ENCODE assay signal across 22 cellular contexts in the genomic region with DNA sequence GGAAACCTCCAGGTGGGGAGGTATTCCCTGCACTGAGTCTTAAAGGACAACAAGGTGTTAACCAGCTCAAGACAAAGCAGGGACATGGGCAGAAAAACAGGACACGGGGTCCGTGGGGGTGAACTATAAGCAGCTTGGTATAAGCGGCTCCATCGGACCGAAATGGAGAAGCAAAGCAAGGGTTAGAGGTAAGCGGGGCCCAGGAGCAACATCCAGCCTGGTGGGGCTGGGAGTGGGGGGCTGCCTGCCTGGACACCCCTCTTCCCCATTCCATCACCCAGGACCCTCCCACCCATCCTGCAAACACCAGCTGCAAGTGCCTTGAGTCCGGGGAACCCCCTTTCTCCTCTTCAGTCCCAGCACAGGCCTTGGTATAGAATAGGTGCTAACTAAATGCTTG. TPM values are rescaled to one million over a fixed set of nuclear protein-coding genes. Genes with fewer than 3 reads are reported as not detected.
DNase-seq lines count a peak whose midpoint lies in the region; ATAC-seq and TF ChIP-seq lines count a peak whose summit lies in the region.
"Had no signal": no experiment of that assay in that cellular context is flagged by ENCODE, and none has a peak within 500 bp of the region (broad histone marks: within the 10 kb centered on the region; RNA-seq: fewer than 3 reads in every experiment).

No MANE protein-coding gene starts in this region.

- intact Hi-C loops in aorta (cut with DNase I): no loop called here

- no peak for DNase-seq in coronary artery (ENCODE audit: low spot score)
- no peak for DNase-seq in aorta
- no peak for DNase-seq in GM19238 (ENCODE audit: insufficient read length, low spot score)
- no peak for DNase-seq in amygdala (lab: John Stamatoyannopoulos, UW)
- DNase-seq in DMS153 (lab: John Stamatoyannopoulos, UW): no peak
- DNase-seq: BE2C, EL, H7, HFFc6, MG63, NCI-H1417, NCI-H1694 treated with DMSO at 0.1 percent for 48 hours, NCI-H2081 treated with DMSO at 0.1 percent for 48 hours, NCI-H2171 treated with DMSO at 0.1 percent for 48 hours, NCI-H526 treated with DMSO at 0.1 percent for 48 hours had no signal

- no peak for ATAC-seq in aorta (ENCODE audit: low FRiP score)
- ATAC-seq: HepG2, K562, Right ventricle myocardium inferior had no signal

- H3K36me3 ChIP-seq in muscle layer of colon (ENCODE audit: insufficient read depth, low read length) (peaks cover 73% of the 10 kb centered on the region), stomach smooth muscle (ENCODE audit: control insufficient read depth in 2 of 2, insufficient read depth in 2 of 2, low read length in 2 of 2) (peaks cover 46 to 47% of the 10 kb centered on the region in 2 donors), aorta (ENCODE audit: control insufficient read depth in 1 of 2, insufficient read depth in 2 of 2, low read length in 1 of 2) (peaks cover 0 to 7% of the 10 kb centered on the region in 2 donors)
- H3K36me3 ChIP-seq: BE2C, MG63, SJSA1 had no signal

- no peak for TF ChIP-seq CTCF in coronary artery (IDR thresholded peaks at IDR 0.05)

- H3K27ac ChIP-seq in coronary artery: peak overlapping the region; percentile 64 to 91
- H3K27ac ChIP-seq in muscle layer of colon (ENCODE audit: low read depth, low read length): peak overlapping the region; percentile 86
- peak overlapping the region; percentile 92 for H3K27ac ChIP-seq in stomach smooth muscle (ENCODE audit: low read length)
- peak overlapping the region; percentile 29 to 92 for H3K27ac ChIP-seq in aorta (ENCODE audit: low read depth in 1 of 2, low read length in 2 of 2)
- H3K27ac ChIP-seq: SJSA1 had no signal

- H3K9me3 ChIP-seq in muscle layer of colon (ENCODE audit: low read length) (no peaks in the 10 kb centered on the region), stomach smooth muscle (ENCODE audit: control insufficient read depth in 2 of 2, low read length in 2 of 2) (no peaks in the 10 kb centered on the region), aorta (ENCODE audit: control insufficient read depth, low read length) (no peaks in the 10 kb centered on the region)
- H3K9me3 ChIP-seq: BE2C, MG63, SJSA1 had no signal

- H3K4me1 ChIP-seq in muscle layer of colon (ENCODE audit: insufficient read depth, low read length) (peaks cover 96% of the 10 kb centered on the region), stomach smooth muscle (ENCODE audit: control insufficient read depth, insufficient read depth, low read length) (peaks cover 97% of the 10 kb centered on the region), aorta (ENCODE audit: control insufficient read depth in 1 of 2, insufficient read depth in 2 of 2, low read length in 2 of 2) (peaks cover 0 to 7% of the 10 kb centered on the region in 2 donors)
- H3K4me1 ChIP-seq: BE2C, SJSA1 had no signal

- H3K27me3 ChIP-seq in muscle layer of colon (ENCODE audit: control insufficient read depth in 1 of 2, insufficient read depth in 2 of 2, low read length in 2 of 2) (no peaks in the 10 kb centered on the region), stomach smooth muscle (ENCODE audit: control insufficient read depth in 1 of 2, insufficient read depth in 2 of 2, low read length in 2 of 2) (no peaks in the 10 kb centered on the region), aorta (ENCODE audit: control insufficient read depth in 1 of 2, insufficient read depth in 2 of 2, low read length in 1 of 2) (no peaks in the 10 kb centered on the region)
- H3K27me3 ChIP-seq: BE2C, MG63, SJSA1 had no signal

- H3K4me3 ChIP-seq in coronary artery: no peak overlapping the region
- H3K4me3 ChIP-seq in muscle layer of colon (ENCODE audit: low read depth in 1 of 2, low read length in 2 of 2): peak overlapping the region in 1 of 2 donors; percentile 20
- peak overlapping the region in 1 of 2 donors; percentile 54 for H3K4me3 ChIP-seq in stomach smooth muscle (ENCODE audit: low read length in 2 of 2)
- no peak overlapping the region for H3K4me3 ChIP-seq in aorta (ENCODE audit: low read length in 2 of 2)
- H3K4me3 ChIP-seq: K562, MG63, SJSA1 had no signal

- 55 to 73% methylated on average over 7 of the region's 7 CpGs for WGBS in aorta, 2 donors

- peak overlapping the region; percentile 29 for H3K9ac ChIP-seq in muscle layer of colon (ENCODE audit: low read length)
- peak overlapping the region in 1 of 2 donors; percentile 36 for H3K9ac ChIP-seq in stomach smooth muscle (ENCODE audit: low read length in 2 of 2)

RNA-seq across cellular contexts. Expression of a gene that starts 29.5 kb away (rescaled TPM):
- 1,000 to 10,000 TPM; 1,606 to 2,053 TPM for total RNA-seq in aorta
- 100 to 1,000 TPM; 631 to 732 TPM for polyA plus RNA-seq in aorta
- total RNA-seq: A673, H7, HepG2 had no signal
- polyA plus RNA-seq: HepG2 had no signal
